Comparison of ENCODE assay signal across 16 cellular contexts in the genomic region with DNA sequence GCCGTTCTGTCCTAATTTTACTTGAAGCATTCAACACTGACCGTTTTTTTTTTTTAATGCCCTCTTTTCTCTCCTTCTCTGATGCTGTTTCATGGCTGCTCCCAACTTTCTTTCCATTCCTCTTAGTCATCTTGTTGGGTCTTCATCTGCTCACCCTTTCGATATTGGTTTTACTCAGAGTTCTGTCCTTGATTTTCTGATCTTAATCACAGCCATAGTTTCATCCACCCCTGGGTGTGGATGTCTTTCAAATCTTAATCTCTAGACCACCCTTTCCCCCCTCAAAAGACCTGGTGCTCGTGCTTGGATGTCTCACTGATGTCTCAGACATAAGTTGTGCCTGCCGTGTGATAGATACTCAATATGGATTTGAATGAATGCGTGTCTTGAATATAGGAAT. TPM values are rescaled to one million over a fixed set of nuclear protein-coding genes. Genes with fewer than 3 reads are reported as not detected.
A peak's percentile ranks its signal among the peaks of the same experiment; 100 is the strongest.
DNase-seq lines count a peak whose midpoint lies in the region; TF ChIP-seq lines count a peak whose summit lies in the region.
"Had no signal": no experiment of that assay in that cellular context is flagged by ENCODE, and none has a peak within 500 bp of the region (broad histone marks: within the 10 kb centered on the region; RNA-seq: fewer than 3 reads in every experiment).

No MANE protein-coding gene starts in this region.

- H3K36me3 Mint-ChIP-seq in activated naive CD8-positive, alpha-beta T cell: peaks cover 12% of the 10 kb centered on the region
- peaks cover 22% of the 10 kb centered on the region for H3K36me3 Mint-ChIP-seq in activated naive CD8-positive, alpha-beta T cell treated with anti-CD3 and anti-CD28 coated beads for 36 hours
- H3K36me3 Mint-ChIP-seq in activated T-helper 2 cell treated with anti-CD3 and anti-CD28 coated beads, Interferon-gamma antibody, Interleukin-2, Interleukin-4, amounts not matched to agents 10 μg/mL and 5 μg/mL and 100 μg/mL, durations not matched to agents 14 hours and 24 hours and 36 hours (ENCODE audit: low read depth): peaks cover 76% of the 10 kb centered on the region
- H3K36me3 Mint-ChIP-seq in chondrocyte (ENCODE audit: low read depth): peaks cover 42% of the 10 kb centered on the region

- H3K4me3 Mint-ChIP-seq in activated naive CD8-positive, alpha-beta T cell: no peak overlapping the region
- H3K4me3 Mint-ChIP-seq in activated naive CD8-positive, alpha-beta T cell treated with anti-CD3 and anti-CD28 coated beads for 36 hours: no peak overlapping the region
- H3K4me3 Mint-ChIP-seq in activated T-helper 2 cell treated with anti-CD3 and anti-CD28 coated beads, Interferon-gamma antibody, Interleukin-2, Interleukin-4, amounts not matched to agents 10 μg/mL and 5 μg/mL and 100 μg/mL, durations not matched to agents 14 hours and 24 hours and 36 hours (ENCODE audit: low read depth): no peak overlapping the region
- H3K4me3 Mint-ChIP-seq in chondrocyte (ENCODE audit: unreplicated experiment): no peak overlapping the region
- H3K4me3 Mint-ChIP-seq: HFFc6 had no signal

- no peaks in the 10 kb centered on the region for H3K9me3 Mint-ChIP-seq in activated naive CD8-positive, alpha-beta T cell (ENCODE audit: low read depth)
- no peaks in the 10 kb centered on the region for H3K9me3 Mint-ChIP-seq in activated naive CD8-positive, alpha-beta T cell treated with anti-CD3 and anti-CD28 coated beads for 36 hours
- no peaks in the 10 kb centered on the region for H3K9me3 Mint-ChIP-seq in activated T-helper 2 cell treated with anti-CD3 and anti-CD28 coated beads, Interferon-gamma antibody, Interleukin-2, Interleukin-4, amounts not matched to agents 10 μg/mL and 5 μg/mL and 100 μg/mL, durations not matched to agents 14 hours and 24 hours and 36 hours
- no peaks in the 10 kb centered on the region for H3K9me3 Mint-ChIP-seq in chondrocyte (ENCODE audit: low read depth)
- H3K9me3 Mint-ChIP-seq: CD4-positive, alpha-beta memory T cell; HFFc6 had no signal

- intact Hi-C loops in activated T-helper 2 cell treated with anti-CD3 and anti-CD28 coated beads, Interferon-gamma antibody, Interleukin-2, Interleukin-4, amounts not matched to agents 10 μg/mL and 5 μg/mL and 100 μg/mL, durations not matched to agents 14 hours and 24 hours and 36 hours (cut with micrococcal nuclease): no loop called here

- H3K27me3 Mint-ChIP-seq in activated naive CD8-positive, alpha-beta T cell: no peaks in the 10 kb centered on the region
- H3K27me3 Mint-ChIP-seq in activated naive CD8-positive, alpha-beta T cell treated with anti-CD3 and anti-CD28 coated beads for 36 hours: no peaks in the 10 kb centered on the region
- H3K27me3 Mint-ChIP-seq in activated T-helper 2 cell treated with anti-CD3 and anti-CD28 coated beads, Interferon-gamma antibody, Interleukin-2, Interleukin-4, amounts not matched to agents 10 μg/mL and 5 μg/mL and 100 μg/mL, durations not matched to agents 14 hours and 24 hours and 36 hours (ENCODE audit: low read depth): no peaks in the 10 kb centered on the region
- H3K27me3 Mint-ChIP-seq in chondrocyte (ENCODE audit: low read depth): no peaks in the 10 kb centered on the region
- H3K27me3 Mint-ChIP-seq: CD4-positive, alpha-beta memory T cell had no signal

- peaks cover 89% of the 10 kb centered on the region for H3K36me3 ChIP-seq in MG63
- H3K36me3 ChIP-seq: BE2C had no signal

- peak overlapping the region; percentile 9 for H3K27ac Mint-ChIP-seq in activated naive CD8-positive, alpha-beta T cell
- no peak overlapping the region for H3K27ac Mint-ChIP-seq in activated naive CD8-positive, alpha-beta T cell treated with anti-CD3 and anti-CD28 coated beads for 36 hours
- H3K27ac Mint-ChIP-seq in activated T-helper 2 cell treated with anti-CD3 and anti-CD28 coated beads, Interferon-gamma antibody, Interleukin-2, Interleukin-4, amounts not matched to agents 10 μg/mL and 5 μg/mL and 100 μg/mL, durations not matched to agents 14 hours and 24 hours and 36 hours: peak overlapping the region; percentile 0
- peak overlapping the region; percentile 14 for H3K27ac Mint-ChIP-seq in chondrocyte (ENCODE audit: unreplicated experiment)
- H3K27ac Mint-ChIP-seq: HFFc6 had no signal

- no peak for TF ChIP-seq CTCF in chondrocyte (IDR thresholded peaks at IDR 0.05)

- H3K4me3 ChIP-seq in MG63: no peak overlapping the region
- H3K4me3 ChIP-seq: A549 had no signal

- H3K9me3 ChIP-seq in MG63: no peaks in the 10 kb centered on the region
- H3K9me3 ChIP-seq: A549, BE2C had no signal

- H3K27me3 ChIP-seq in MG63: no peaks in the 10 kb centered on the region
- H3K27me3 ChIP-seq: BE2C had no signal

- no peak for DNase-seq in activated naive CD8-positive, alpha-beta T cell treated with anti-CD3 and anti-CD28 coated beads for 36 hours
- no peak for DNase-seq in activated T-helper 2 cell treated with anti-CD3 and anti-CD28 coated beads, Interferon-gamma antibody, Interleukin-2, Interleukin-4, amounts not matched to agents 10 μg/mL and 5 μg/mL and 100 μg/mL, durations not matched to agents 14 hours and 24 hours and 36 hours (ENCODE audit: low spot score)
- DNase-seq in chondrocyte (ENCODE audit: low spot score) (no peak), D341Med (ENCODE audit: low spot score) (no peak), MG63 (no peak), GM19238 (ENCODE audit: insufficient read length, low spot score) (no peak)
- DNase-seq in stimulated activated CD8-positive, alpha-beta memory T cell treated with anti-CD3 and anti-CD28 coated beads, Interleukin-4, amount 100 ng/mL, for 48 hours: peak; percentile 20
- DNase-seq: BE2C; CD4-positive, alpha-beta memory T cell; DMS153; DND-41; GDM1; HCEC 1CT; HFFc6 had no signal

- peaks cover 16% of the 10 kb centered on the region for H3K4me1 Mint-ChIP-seq in activated naive CD8-positive, alpha-beta T cell (ENCODE audit: low read depth)
- H3K4me1 Mint-ChIP-seq in activated naive CD8-positive, alpha-beta T cell treated with anti-CD3 and anti-CD28 coated beads for 36 hours: peaks cover 18% of the 10 kb centered on the region
- H3K4me1 Mint-ChIP-seq in activated T-helper 2 cell treated with anti-CD3 and anti-CD28 coated beads, Interferon-gamma antibody, Interleukin-2, Interleukin-4, amounts not matched to agents 10 μg/mL and 5 μg/mL and 100 μg/mL, durations not matched to agents 14 hours and 24 hours and 36 hours (ENCODE audit: low read depth): peaks cover 17% of the 10 kb centered on the region
- H3K4me1 Mint-ChIP-seq in chondrocyte (ENCODE audit: low read depth): peaks cover 20% of the 10 kb centered on the region

RNA-seq across cellular contexts. Expression of a gene that starts 22.4 kb away (rescaled TPM):
- total RNA-seq in activated naive CD8-positive, alpha-beta T cell treated with anti-CD3 and anti-CD28 coated beads for 36 hours: 10 to 100 TPM; 37.5 to 47.8 TPM
- total RNA-seq in activated T-helper 2 cell treated with anti-CD3 and anti-CD28 coated beads, Interferon-gamma antibody, Interleukin-2, Interleukin-4, amounts not matched to agents 10 μg/mL and 5 μg/mL and 100 μg/mL, durations not matched to agents 14 hours and 24 hours and 36 hours: 66.6 and 66.9 TPM in 2 replicates
- 112 to 120 TPM (median 115 TPM) in 3 replicates for total RNA-seq in chondrocyte
- total RNA-seq in MG63 (2014; rRNA removed; shearing (Covaris generic); ENCODE audit: low replicate concordance): 41.8 and 125 TPM in 2 replicates
